ENCODE assay signal across 9 cellular contexts in the genomic region with DNA sequence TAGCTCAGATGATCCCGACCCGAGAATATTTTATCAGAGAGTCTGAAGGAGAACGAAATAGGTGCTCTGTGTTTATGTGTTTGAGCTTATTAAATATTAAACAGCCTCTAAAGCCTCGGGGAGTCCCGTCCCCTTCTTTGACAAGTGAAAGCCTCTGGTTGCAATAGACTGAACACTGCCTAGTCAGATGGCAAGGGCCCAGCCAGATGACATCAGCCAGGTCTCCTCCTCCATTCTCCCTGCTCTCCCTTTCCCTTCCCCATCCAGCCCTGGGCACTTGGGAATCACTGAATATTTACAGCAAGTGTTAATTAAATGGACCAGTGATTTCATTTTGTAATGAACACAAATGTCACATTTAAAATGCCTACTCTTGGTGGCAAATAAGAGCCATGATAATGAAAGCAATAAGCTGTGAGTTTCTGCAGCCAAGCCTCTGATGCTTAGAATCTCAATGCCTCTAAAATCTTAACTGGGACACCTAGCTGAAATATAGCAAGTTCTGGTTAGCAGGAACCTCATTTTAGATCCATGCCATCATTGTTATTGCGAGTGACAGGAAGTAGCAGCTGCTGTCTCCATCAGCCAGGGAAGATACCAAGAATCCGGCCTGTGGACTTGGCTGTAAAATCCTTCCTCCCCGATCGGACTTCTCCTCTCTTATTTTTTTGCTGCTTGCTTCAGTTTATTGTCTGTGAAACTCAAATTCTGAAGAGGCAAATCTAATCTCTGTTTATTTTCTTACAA.
DNase-seq lines count a peak whose midpoint lies in the region; ATAC-seq and TF ChIP-seq lines count a peak whose summit lies in the region.
"Had no signal": no experiment of that assay in that cellular context is flagged by ENCODE, and none has a peak within 500 bp of the region (broad histone marks: within the 10 kb centered on the region; RNA-seq: fewer than 3 reads in every experiment).

No MANE protein-coding gene starts in this region.

- H3K36me3 ChIP-seq in right atrium auricular region (no peaks in the 10 kb centered on the region), skeletal muscle satellite cell (ENCODE audit: insufficient read depth, low read length) (peaks cover 8% of the 10 kb centered on the region)

- intact Hi-C loops in activated CD8-positive, alpha-beta T cell treated with anti-CD3 and anti-CD28 coated beads for 36 hours (cut with micrococcal nuclease), result loop anchor here (5.0 kb wide), 1 partner anchor 398 kb away; no protein-coding TSS in a partner anchor

- H3K4me3 ChIP-seq in right atrium auricular region, result no peak overlapping the region
- H3K4me3 ChIP-seq in skeletal muscle satellite cell (ENCODE audit: low read length), result no peak overlapping the region

- no peaks in the 10 kb centered on the region for H3K36me3 Mint-ChIP-seq in activated CD8-positive, alpha-beta T cell treated with anti-CD3 and anti-CD28 coated beads for 36 hours (ENCODE audit: low read depth)

- no peaks in the 10 kb centered on the region for H3K27me3 Mint-ChIP-seq in activated CD8-positive, alpha-beta T cell treated with anti-CD3 and anti-CD28 coated beads for 36 hours

- no peaks in the 10 kb centered on the region for H3K9me3 ChIP-seq in right atrium auricular region
- H3K9me3 ChIP-seq in skeletal muscle satellite cell (replicated peaks; ENCODE audit: low read length), result no peaks in the 10 kb centered on the region

- H3K4me1 ChIP-seq in right atrium auricular region (peaks cover 0 to 52% of the 10 kb centered on the region in 2 donors), skeletal muscle satellite cell (ENCODE audit: control insufficient read depth, insufficient read depth, low read length) (peaks cover 29% of the 10 kb centered on the region)

- H3K4me2 ChIP-seq in skeletal muscle satellite cell (ENCODE audit: low read length), result peak overlapping the region; percentile 40

- no peak for TF ChIP-seq CTCF in activated CD8-positive, alpha-beta T cell treated with anti-CD3 and anti-CD28 coated beads for 36 hours (IDR thresholded peaks at IDR 0.05)
- no peak for TF ChIP-seq CTCF in right atrium auricular region (IDR thresholded peaks at IDR 0.05)

- peak overlapping the region; percentile 62 for H3K9ac ChIP-seq in skeletal muscle satellite cell (ENCODE audit: low read depth, low read length)

- POLR2A ChIA-PET in activated CD8-positive, alpha-beta T cell treated with anti-CD3 and anti-CD28 coated beads for 36 hours (lab: Charles Lee), result no interaction called here

- H3K27me3 ChIP-seq in right atrium auricular region (no peaks in the 10 kb centered on the region), skeletal muscle satellite cell (ENCODE audit: control insufficient read depth, insufficient read depth, low read length) (no peaks in the 10 kb centered on the region)

- no peaks in the 10 kb centered on the region for H3K9me3 Mint-ChIP-seq in activated CD8-positive, alpha-beta T cell treated with anti-CD3 and anti-CD28 coated beads for 36 hours

- ATAC-seq in GM18861 (IDR thresholded peaks at IDR 0.05; ENCODE audit: unreplicated experiment) (peak; percentile 39), GM21526 (IDR thresholded peaks at IDR 0.05; ENCODE audit: low FRiP score, unreplicated experiment) (no peak), HG03045 (IDR thresholded peaks at IDR 0.05; ENCODE audit: unreplicated experiment) (no peak), GM21723 (IDR thresholded peaks at IDR 0.05; ENCODE audit: unreplicated experiment) (no peak)
- no peak for ATAC-seq in activated CD8-positive, alpha-beta T cell treated with anti-CD3 and anti-CD28 coated beads for 36 hours

- peak; percentile 17 for DNase-seq in activated CD8-positive, alpha-beta T cell treated with anti-CD3 and anti-CD28 coated beads for 36 hours
- DNase-seq in right atrium auricular region (ENCODE audit: low spot score), result peak; percentile 84
- DNase-seq in activated CD4-positive, CD25-positive, alpha-beta regulatory T cell treated with anti-CD3 and anti-CD28 coated beads, Interleukin-2, amount 50 U/mL, for 72 hours, result no peak
- DNase-seq: stimulated activated CD8-positive, alpha-beta memory T cell treated with anti-CD3 and anti-CD28 coated beads, Interleukin-4, amount 100 ng/mL, for 48 hours had no signal

- CTCF ChIA-PET in activated CD8-positive, alpha-beta T cell treated with anti-CD3 and anti-CD28 coated beads for 36 hours (lab: Charles Lee), result interaction anchor here (0.7 to 1.7 kb wide), 3 partner anchors 8 to 305 kb away, joined by 3 to 4 read pairs (median 3); no protein-coding TSS in a partner anchor

- H3K4me1 Mint-ChIP-seq in activated CD8-positive, alpha-beta T cell treated with anti-CD3 and anti-CD28 coated beads for 36 hours (ENCODE audit: low read depth), result peaks cover 32% of the 10 kb centered on the region

- peak overlapping the region; percentile 70 to 75 for H3K27ac ChIP-seq in right atrium auricular region

- peak overlapping the region; percentile 73 for H3K27ac Mint-ChIP-seq in activated CD8-positive, alpha-beta T cell treated with anti-CD3 and anti-CD28 coated beads for 36 hours

- H3K4me3 Mint-ChIP-seq in activated CD8-positive, alpha-beta T cell treated with anti-CD3 and anti-CD28 coated beads for 36 hours, result no peak overlapping the region
